8 cellular contexts compared by ENCODE assay signal in the genomic region with DNA sequence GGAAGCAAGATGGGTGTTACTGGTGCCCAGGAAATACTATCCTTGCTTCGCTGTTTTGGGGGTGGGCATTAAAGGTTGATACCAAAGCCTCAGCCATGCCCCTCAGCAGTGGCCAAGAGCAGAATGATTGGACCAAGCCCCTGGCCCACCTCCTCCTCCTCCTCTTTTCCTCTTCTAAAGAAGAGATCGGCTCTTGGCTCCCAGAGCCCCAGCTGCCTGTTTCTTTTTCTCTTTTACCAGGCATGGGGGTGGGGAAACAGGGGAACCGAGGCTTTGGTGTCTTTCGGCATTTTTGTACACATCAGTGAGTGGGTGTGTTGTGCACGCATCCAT. TPM values are rescaled to one million over a fixed set of nuclear protein-coding genes. Genes with fewer than 3 reads are reported as not detected.
DNase-seq lines count a peak whose midpoint lies in the region; ATAC-seq and TF ChIP-seq lines count a peak whose summit lies in the region.

No MANE protein-coding gene starts in this region.

- no peaks in the 10 kb centered on the region for H3K9me3 ChIP-seq in BE2C
- no peaks in the 10 kb centered on the region for H3K9me3 ChIP-seq in MG63
- H3K9me3 ChIP-seq in neural cell (ENCODE audit: low read length) = no peaks in the 10 kb centered on the region

- ATAC-seq in GM19455 (IDR thresholded peaks at IDR 0.05; ENCODE audit: unreplicated experiment) (no peak), GM18498 (IDR thresholded peaks at IDR 0.05; ENCODE audit: unreplicated experiment) (no peak)

- no peaks in the 10 kb centered on the region for H4K20me1 ChIP-seq in neural cell (ENCODE audit: insufficient read depth)

- H2AFZ ChIP-seq in neural cell (ENCODE audit: low read depth, low read length) = no peak overlapping the region

- H3K4me2 ChIP-seq in neural cell (ENCODE audit: low read length) = no peak overlapping the region

- TF ChIP-seq EP300 in neural cell (conservative IDR thresholded peaks at IDR 0.05; ENCODE audit: poor library complexity, severe bottlenecking) = no peak

- no peaks in the 10 kb centered on the region for H3K9me2 ChIP-seq in neural cell (ENCODE audit: insufficient read depth, low read length)

- peaks cover 62% of the 10 kb centered on the region for H3K4me1 ChIP-seq in BE2C

- H3K79me2 ChIP-seq in neural cell (replicated peaks; ENCODE audit: insufficient read depth, low read length) = peaks cover 35% of the 10 kb centered on the region

- H3K4me3 ChIP-seq in BE2C (ENCODE audit: low read depth, low read length) = peak overlapping the region; percentile 49
- H3K4me3 ChIP-seq in MG63 = peak overlapping the region; percentile 12
- H3K4me3 ChIP-seq in coronary artery = peak overlapping the region; percentile 66
- H3K4me3 ChIP-seq in neural cell (ENCODE audit: low read length) = peak overlapping the region; percentile 55

- H3F3A ChIP-seq in neural cell (ENCODE audit: insufficient read depth, low read length, poor library complexity, severe bottlenecking) = no peaks in the 10 kb centered on the region

- H3K36me3 ChIP-seq in BE2C (no peaks in the 10 kb centered on the region; the same call in 1 of the 2 replicates), MG63 (no peaks in the 10 kb centered on the region), neural cell (ENCODE audit: insufficient read depth, low read length) (no peaks in the 10 kb centered on the region)

- TF ChIP-seq CTCF in BE2C (IDR thresholded peaks at IDR 0.05; ENCODE audit: low read depth, low read length) = no peak
- TF ChIP-seq CTCF in coronary artery (IDR thresholded peaks at IDR 0.05) = no peak
- no peak for TF ChIP-seq CTCF in neural cell (IDR thresholded peaks at IDR 0.05; ENCODE audit: poor library complexity, severe bottlenecking)

- H3K27ac ChIP-seq in coronary artery (peak overlapping the region; percentile 93 to 98), neural cell (ENCODE audit: low read length) (peak overlapping the region; percentile 73)

- no peaks in the 10 kb centered on the region for H3K27me3 ChIP-seq in BE2C
- H3K27me3 ChIP-seq in MG63 = no peaks in the 10 kb centered on the region
- H3K27me3 ChIP-seq in neural cell (ENCODE audit: insufficient read depth, low read depth, low read length) = no peaks in the 10 kb centered on the region

- DNase-seq in BE2C = no peak
- no peak for DNase-seq in MG63
- DNase-seq in coronary artery (ENCODE audit: low spot score) = no peak
- no peak for DNase-seq in NCI-H2171 treated with DMSO at 0.1 percent for 48 hours (lab: John Stamatoyannopoulos, UW)
- DNase-seq in HuH-7 (ENCODE audit: low spot score) = no peak

- peak overlapping the region; percentile 68 for H3K9ac ChIP-seq in neural cell (ENCODE audit: low read length)

- TF ChIP-seq RAD21 in neural cell (conservative IDR thresholded peaks at IDR 0.05) = no peak

TF ChIP-seq in neural cell, 6 proteins besides CTCF, POLR2A, EP300 and RAD21:
- TF ChIP-seq TAF1 (IDR thresholded peaks at IDR 0.05; ENCODE audit: low read depth) (no peak), MXI1 (conservative IDR thresholded peaks at IDR 0.05; ENCODE audit: poor library complexity, severe bottlenecking) (no peak), EZH2 (IDR thresholded peaks at IDR 0.05; ENCODE audit: borderline replicate concordance, insufficient read depth, low read length, poor library complexity, severe bottlenecking) (no peak), SMC3 (conservative IDR thresholded peaks at IDR 0.05; ENCODE audit: poor library complexity) (no peak), POLR2AphosphoS5 (IDR thresholded peaks at IDR 0.05) (no peak)
- TF ChIP-seq, protein P1, sequence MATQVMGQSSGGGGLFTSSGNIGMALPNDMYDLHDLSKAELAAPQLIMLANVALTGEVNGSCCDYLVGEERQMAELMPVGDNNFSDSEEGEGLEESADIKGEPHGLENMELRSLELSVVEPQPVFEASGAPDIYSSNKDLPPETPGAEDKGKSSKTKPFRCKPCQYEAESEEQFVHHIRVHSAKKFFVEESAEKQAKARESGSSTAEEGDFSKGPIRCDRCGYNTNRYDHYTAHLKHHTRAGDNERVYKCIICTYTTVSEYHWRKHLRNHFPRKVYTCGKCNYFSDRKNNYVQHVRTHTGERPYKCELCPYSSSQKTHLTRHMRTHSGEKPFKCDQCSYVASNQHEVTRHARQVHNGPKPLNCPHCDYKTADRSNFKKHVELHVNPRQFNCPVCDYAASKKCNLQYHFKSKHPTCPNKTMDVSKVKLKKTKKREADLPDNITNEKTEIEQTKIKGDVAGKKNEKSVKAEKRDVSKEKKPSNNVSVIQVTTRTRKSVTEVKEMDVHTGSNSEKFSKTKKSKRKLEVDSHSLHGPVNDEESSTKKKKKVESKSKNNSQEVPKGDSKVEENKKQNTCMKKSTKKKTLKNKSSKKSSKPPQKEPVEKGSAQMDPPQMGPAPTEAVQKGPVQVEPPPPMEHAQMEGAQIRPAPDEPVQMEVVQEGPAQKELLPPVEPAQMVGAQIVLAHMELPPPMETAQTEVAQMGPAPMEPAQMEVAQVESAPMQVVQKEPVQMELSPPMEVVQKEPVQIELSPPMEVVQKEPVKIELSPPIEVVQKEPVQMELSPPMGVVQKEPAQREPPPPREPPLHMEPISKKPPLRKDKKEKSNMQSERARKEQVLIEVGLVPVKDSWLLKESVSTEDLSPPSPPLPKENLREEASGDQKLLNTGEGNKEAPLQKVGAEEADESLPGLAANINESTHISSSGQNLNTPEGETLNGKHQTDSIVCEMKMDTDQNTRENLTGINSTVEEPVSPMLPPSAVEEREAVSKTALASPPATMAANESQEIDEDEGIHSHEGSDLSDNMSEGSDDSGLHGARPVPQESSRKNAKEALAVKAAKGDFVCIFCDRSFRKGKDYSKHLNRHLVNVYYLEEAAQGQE (IDR thresholded peaks at IDR 0.05; ENCODE audit: borderline replicate concordance) = no peak
TF ChIP-seq in neural cell: peak in this region for 0.

RNA-seq across cellular contexts. Expression of a gene that starts 5.8 kb away (rescaled TPM):
- polyA plus RNA-seq in BE2C (2012; ENCODE audit: insufficient read depth, insufficient read length, low read depth) = 233 TPM
- total RNA-seq in MG63 (2014; rRNA removed; shearing (Covaris generic); ENCODE audit: low replicate concordance) = 11.5 and 18.1 TPM in 2 replicates
- polyA plus RNA-seq in neural cell = 97.2 and 111 TPM in 2 replicates
- polyA minus RNA-seq in neural cell = 66.8 and 74.3 TPM in 2 replicates

RNA-seq across cellular contexts. Expression of a gene that starts 14.3 kb away (rescaled TPM):
- polyA plus RNA-seq in BE2C (2012; ENCODE audit: insufficient read depth, insufficient read length, low read depth) = 173 TPM
- total RNA-seq in MG63 (2014; rRNA removed; shearing (Covaris generic); ENCODE audit: low replicate concordance) = 83.1 and 96.3 TPM in 2 replicates
- polyA plus RNA-seq in neural cell = 159 and 161 TPM in 2 replicates
- polyA minus RNA-seq in neural cell = 120 and 133 TPM in 2 replicates

RNA-seq across cellular contexts. Expression of a gene that starts 31.8 kb away (rescaled TPM):
- polyA plus RNA-seq in BE2C (2012; ENCODE audit: insufficient read depth, insufficient read length, low read depth) = 24.5 TPM
- 0.07 and 1.3 TPM in 2 replicates for total RNA-seq in MG63 (2014; rRNA removed; shearing (Covaris generic); ENCODE audit: low replicate concordance)
- 0.73 TPM in 1 of 2 replicates, not detected in the other for polyA plus RNA-seq in neural cell
- polyA minus RNA-seq in neural cell = 0.24 and 0.35 TPM in 2 replicates

RNA-seq across cellular contexts. Expression of a gene that starts 53.2 kb away (rescaled TPM):
- 119 TPM for polyA plus RNA-seq in BE2C (2012; ENCODE audit: insufficient read depth, insufficient read length, low read depth)
- total RNA-seq in MG63 (2014; rRNA removed; shearing (Covaris generic); ENCODE audit: low replicate concordance) = 44.9 and 53.4 TPM in 2 replicates
- 118 and 137 TPM in 2 replicates for polyA plus RNA-seq in neural cell
- 103 and 105 TPM in 2 replicates for polyA minus RNA-seq in neural cell

RNA-seq across cellular contexts. Expression of a gene that starts 53.3 kb away (rescaled TPM):
- not detected for polyA plus RNA-seq in BE2C (2012; ENCODE audit: insufficient read depth, insufficient read length, low read depth)
- not detected in 2 replicates for total RNA-seq in MG63 (2014; rRNA removed; shearing (Covaris generic); ENCODE audit: low replicate concordance)
- polyA plus RNA-seq in neural cell = 0.32 TPM in 1 of 2 replicates, not detected in the other
- not detected in 2 replicates for polyA minus RNA-seq in neural cell

Comparison
In these comparisons a context has a peak if more than half of its experiments do, and no peak if none do; other contexts are left out.
1. H3K4me3 ChIP-seq: peak in every context shown above with its lines; median percentile 66 in coronary artery; 55 in neural cell; 49 in BE2C; 12 in MG63.